Comparison of ENCODE assay signal across 8 cellular contexts in genomic region chr7:96596120-96596826, GRCh38.
DNase-seq lines count a peak whose midpoint lies in the region; ATAC-seq and TF ChIP-seq lines count a peak whose summit lies in the region.

No MANE protein-coding gene starts in this region.

- H2BK5ac ChIP-seq in mesendoderm (ENCODE audit: low read length): no peak overlapping the region

- H3K27ac ChIP-seq in mesendoderm (ENCODE audit: low read depth, low read length): no peak overlapping the region

- no peak overlapping the region for H3K4ac ChIP-seq in mesendoderm (ENCODE audit: low read depth, low read length)

- peak; percentile 19 for DNase-seq in GM12865 (ENCODE audit: low read depth)
- peak; percentile 31 for DNase-seq in NCI-H1694 (lab: John Stamatoyannopoulos, UW)
- peak; percentile 54 for DNase-seq in SK-N-DZ (ENCODE audit: low spot score)
- peak; percentile 75 for DNase-seq in mesendoderm
- no peak for DNase-seq in activated CD8-positive, alpha-beta memory T cell treated with anti-CD3 and anti-CD28 coated beads, Interleukin-2, amount 10 ng/mL, durations not matched to agents 7 days and 5 days
- DNase-seq in activated T-helper 2 cell treated with anti-CD3 and anti-CD28 coated beads, Interferon-gamma antibody, Interleukin-2, Interleukin-4, amounts not matched to agents 10 μg/mL and 5 μg/mL and 100 μg/mL, durations not matched to agents 14 hours and 24 hours and 36 hours (ENCODE audit: low spot score): no peak
- no peak for DNase-seq in amygdala (lab: John Stamatoyannopoulos, UW)

- H3K4me1 ChIP-seq in mesendoderm (ENCODE audit: control insufficient read depth, low read depth, low read length): peaks cover 4% of the 10 kb centered on the region

- H4K5ac ChIP-seq in mesendoderm (ENCODE audit: low read length): no peak overlapping the region

- no peaks in the 10 kb centered on the region for H3K9me3 Mint-ChIP-seq in activated T-helper 17 cell treated with anti-CD3 and anti-CD28 coated beads, Interleukin-2, amount 50 U/mL, for 72 hours
- H3K9me3 Mint-ChIP-seq in activated CD8-positive, alpha-beta memory T cell treated with anti-CD3 and anti-CD28 coated beads, Interleukin-2, amount 10 ng/mL, durations not matched to agents 7 days and 5 days (ENCODE audit: low read depth): no peaks in the 10 kb centered on the region
- no peaks in the 10 kb centered on the region for H3K9me3 Mint-ChIP-seq in activated T-helper 2 cell treated with anti-CD3 and anti-CD28 coated beads, Interferon-gamma antibody, Interleukin-2, Interleukin-4, amounts not matched to agents 10 μg/mL and 5 μg/mL and 100 μg/mL, durations not matched to agents 14 hours and 24 hours and 36 hours

- H4K8ac ChIP-seq in mesendoderm (ENCODE audit: low read depth, low read length): no peak overlapping the region

- WGBS in mesendoderm (ENCODE audit: extremely low coverage, insufficient coverage, low lambda C conversion rate): no CpG with 5 or more reads among the region's 6 CpGs

- H3K36me3 Mint-ChIP-seq in activated T-helper 17 cell treated with anti-CD3 and anti-CD28 coated beads, Interleukin-2, amount 50 U/mL, for 72 hours (ENCODE audit: low read depth): no peaks in the 10 kb centered on the region
- no peaks in the 10 kb centered on the region for H3K36me3 Mint-ChIP-seq in activated CD8-positive, alpha-beta memory T cell treated with anti-CD3 and anti-CD28 coated beads, Interleukin-2, amount 10 ng/mL, durations not matched to agents 7 days and 5 days
- no peaks in the 10 kb centered on the region for H3K36me3 Mint-ChIP-seq in activated T-helper 2 cell treated with anti-CD3 and anti-CD28 coated beads, Interferon-gamma antibody, Interleukin-2, Interleukin-4, amounts not matched to agents 10 μg/mL and 5 μg/mL and 100 μg/mL, durations not matched to agents 14 hours and 24 hours and 36 hours (ENCODE audit: low read depth)

- no peak overlapping the region for H3K23ac ChIP-seq in mesendoderm (ENCODE audit: low read length)

- no peak overlapping the region for H3K4me3 Mint-ChIP-seq in activated T-helper 17 cell treated with anti-CD3 and anti-CD28 coated beads, Interleukin-2, amount 50 U/mL, for 72 hours
- no peak overlapping the region for H3K4me3 Mint-ChIP-seq in activated CD8-positive, alpha-beta memory T cell treated with anti-CD3 and anti-CD28 coated beads, Interleukin-2, amount 10 ng/mL, durations not matched to agents 7 days and 5 days
- no peak overlapping the region for H3K4me3 Mint-ChIP-seq in activated T-helper 2 cell treated with anti-CD3 and anti-CD28 coated beads, Interferon-gamma antibody, Interleukin-2, Interleukin-4, amounts not matched to agents 10 μg/mL and 5 μg/mL and 100 μg/mL, durations not matched to agents 14 hours and 24 hours and 36 hours (ENCODE audit: low read depth)

- H2AK5ac ChIP-seq in mesendoderm (ENCODE audit: low read length): no peak overlapping the region

- no peaks in the 10 kb centered on the region for H3K79me2 ChIP-seq in mesendoderm (ENCODE audit: control insufficient read depth, insufficient read depth, low read length)

- CTCF ChIA-PET in activated CD8-positive, alpha-beta memory T cell treated with anti-CD3 and anti-CD28 coated beads, Interleukin-2, amount 10 ng/mL, durations not matched to agents 7 days and 5 days (lab: Charles Lee): no interaction called here

- intact Hi-C loops in activated T-helper 2 cell treated with anti-CD3 and anti-CD28 coated beads, Interferon-gamma antibody, Interleukin-2, Interleukin-4, amounts not matched to agents 10 μg/mL and 5 μg/mL and 100 μg/mL, durations not matched to agents 14 hours and 24 hours and 36 hours (cut with micrococcal nuclease): no loop called here

- no peaks in the 10 kb centered on the region for H3K27me3 ChIP-seq in mesendoderm (ENCODE audit: insufficient read depth, low read length, poor library complexity)

- peaks cover 14% of the 10 kb centered on the region for H3K27me3 Mint-ChIP-seq in activated T-helper 17 cell treated with anti-CD3 and anti-CD28 coated beads, Interleukin-2, amount 50 U/mL, for 72 hours
- peaks cover 23% of the 10 kb centered on the region for H3K27me3 Mint-ChIP-seq in activated CD8-positive, alpha-beta memory T cell treated with anti-CD3 and anti-CD28 coated beads, Interleukin-2, amount 10 ng/mL, durations not matched to agents 7 days and 5 days
- peaks cover 17% of the 10 kb centered on the region for H3K27me3 Mint-ChIP-seq in activated T-helper 2 cell treated with anti-CD3 and anti-CD28 coated beads, Interferon-gamma antibody, Interleukin-2, Interleukin-4, amounts not matched to agents 10 μg/mL and 5 μg/mL and 100 μg/mL, durations not matched to agents 14 hours and 24 hours and 36 hours (ENCODE audit: low read depth)

- no peak overlapping the region for H3K4me2 ChIP-seq in mesendoderm (ENCODE audit: low read length)

- no peak overlapping the region for H2BK15ac ChIP-seq in mesendoderm (replicated peaks; ENCODE audit: low read depth)

- H2BK120ac ChIP-seq in mesendoderm (ENCODE audit: low read depth, low read length): no peak overlapping the region

- H3K36me3 ChIP-seq in mesendoderm (ENCODE audit: control insufficient read depth, insufficient read depth, low read length): no peaks in the 10 kb centered on the region

- TF ChIP-seq CTCF in GM12865 (IDR thresholded peaks at IDR 0.05; ENCODE audit: insufficient read depth, low read depth, low read length, missing control alignments): peak; percentile 14

- H3K27ac Mint-ChIP-seq in activated T-helper 17 cell treated with anti-CD3 and anti-CD28 coated beads, Interleukin-2, amount 50 U/mL, for 72 hours: no peak overlapping the region
- H3K27ac Mint-ChIP-seq in activated CD8-positive, alpha-beta memory T cell treated with anti-CD3 and anti-CD28 coated beads, Interleukin-2, amount 10 ng/mL, durations not matched to agents 7 days and 5 days: no peak overlapping the region
- H3K27ac Mint-ChIP-seq in activated T-helper 2 cell treated with anti-CD3 and anti-CD28 coated beads, Interferon-gamma antibody, Interleukin-2, Interleukin-4, amounts not matched to agents 10 μg/mL and 5 μg/mL and 100 μg/mL, durations not matched to agents 14 hours and 24 hours and 36 hours: no peak overlapping the region

- no peaks in the 10 kb centered on the region for H3K4me1 Mint-ChIP-seq in activated T-helper 17 cell treated with anti-CD3 and anti-CD28 coated beads, Interleukin-2, amount 50 U/mL, for 72 hours
- H3K4me1 Mint-ChIP-seq in activated CD8-positive, alpha-beta memory T cell treated with anti-CD3 and anti-CD28 coated beads, Interleukin-2, amount 10 ng/mL, durations not matched to agents 7 days and 5 days: no peaks in the 10 kb centered on the region
- H3K4me1 Mint-ChIP-seq in activated T-helper 2 cell treated with anti-CD3 and anti-CD28 coated beads, Interferon-gamma antibody, Interleukin-2, Interleukin-4, amounts not matched to agents 10 μg/mL and 5 μg/mL and 100 μg/mL, durations not matched to agents 14 hours and 24 hours and 36 hours (ENCODE audit: low read depth): no peaks in the 10 kb centered on the region

- no peak overlapping the region for H3K18ac ChIP-seq in mesendoderm (ENCODE audit: low read length)

- H3K79me1 ChIP-seq in mesendoderm (ENCODE audit: low read length): no peaks in the 10 kb centered on the region

- no peak overlapping the region for H3K56ac ChIP-seq in mesendoderm (ENCODE audit: low read length)

- H3K4me3 ChIP-seq in GM12865 (ENCODE audit: low read depth, low read length) (no peak overlapping the region), mesendoderm (ENCODE audit: low read length) (no peak overlapping the region)

- H3K9ac ChIP-seq in mesendoderm (ENCODE audit: low read length): no peak overlapping the region

- ATAC-seq in activated T-helper 17 cell treated with anti-CD3 and anti-CD28 coated beads, Interleukin-2, amount 50 U/mL, for 72 hours (replicated peaks): no peak
- no peak for ATAC-seq in activated CD8-positive, alpha-beta memory T cell treated with anti-CD3 and anti-CD28 coated beads, Interleukin-2, amount 10 ng/mL, durations not matched to agents 7 days and 5 days

Comparison
In these comparisons a context has a peak if more than half of its experiments do, and no peak if none do; other contexts are left out.
1. DNase-seq: peak in GM12865 (single experiment), NCI-H1694 (single experiment), SK-N-DZ (single experiment) and mesendoderm (single experiment); none in activated CD8-positive, alpha-beta memory T cell treated with anti-CD3 and anti-CD28 coated beads, Interleukin-2, amount 10 ng/mL, durations not matched to agents 7 days and 5 days (single experiment), activated T-helper 2 cell treated with anti-CD3 and anti-CD28 coated beads, Interferon-gamma antibody, Interleukin-2, Interleukin-4, amounts not matched to agents 10 μg/mL and 5 μg/mL and 100 μg/mL, durations not matched to agents 14 hours and 24 hours and 36 hours (single experiment) and amygdala (0 of 56).